ENCODE assay signal across 13 cellular contexts in the genomic region with DNA sequence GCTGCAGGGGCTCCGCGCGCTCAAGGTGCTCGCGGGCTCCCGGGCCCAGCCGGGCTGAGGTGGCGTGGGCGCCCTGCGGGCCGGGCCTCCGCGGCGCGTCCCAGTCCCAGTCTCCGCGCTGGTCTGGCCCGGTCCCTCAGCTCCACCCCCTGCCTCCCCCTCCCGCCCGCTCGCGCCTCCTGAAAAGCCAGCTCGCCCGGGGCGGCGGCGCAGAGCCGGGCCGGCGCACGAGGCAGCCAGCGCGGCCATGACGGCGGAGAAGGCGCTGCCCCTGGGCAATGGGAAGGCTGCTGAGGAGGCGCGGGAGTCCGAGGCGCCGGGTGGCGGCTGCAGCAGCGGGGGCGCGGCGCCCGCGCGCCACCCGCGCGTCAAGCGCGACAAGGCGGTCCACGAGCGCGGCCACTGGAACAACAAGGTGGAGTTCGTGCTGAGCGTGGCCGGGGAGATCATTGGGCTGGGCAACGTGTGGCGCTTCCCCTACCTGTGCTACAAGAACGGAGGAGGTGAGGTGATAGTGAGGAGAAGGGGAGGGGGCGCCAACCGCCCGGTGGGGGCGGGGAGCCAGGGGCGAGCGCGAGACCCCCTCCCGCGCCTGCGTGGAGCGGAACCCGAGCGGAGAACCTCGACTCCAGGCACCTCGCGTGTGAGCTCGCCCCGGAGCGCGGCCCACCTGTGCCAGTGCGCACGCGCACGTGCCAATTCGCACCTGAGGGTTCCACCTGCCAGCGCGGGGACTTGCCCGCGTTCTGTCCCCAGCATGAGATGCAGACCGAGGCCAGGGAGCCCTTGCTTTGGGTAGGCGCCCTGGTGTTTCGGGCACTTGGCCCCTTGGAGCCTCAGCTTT. TPM values are rescaled to one million over a fixed set of nuclear protein-coding genes. Genes with fewer than 3 reads are reported as not detected.
DNase-seq lines count a peak whose midpoint lies in the region; ATAC-seq and TF ChIP-seq lines count a peak whose summit lies in the region.
"Had no signal": no experiment of that assay in that cellular context is flagged by ENCODE, and none has a peak within 500 bp of the region (broad histone marks: within the 10 kb centered on the region; RNA-seq: fewer than 3 reads in every experiment).

A gene (plus strand): TSS at position 210 of the 844 bp plus-strand sequence. CDS start 38 bp downstream, at position 248.

- peaks cover 56% of the 10 kb centered on the region for H3K27me3 Mint-ChIP-seq in dendritic cell treated with granulocyte-macrophage colony-stimulating factor and Interleukin-4, amounts not matched to agents 40 ng/mL and 50 ng/mL, for 4 days

- peaks cover 7% of the 10 kb centered on the region for H3K4me1 Mint-ChIP-seq in dendritic cell treated with granulocyte-macrophage colony-stimulating factor and Interleukin-4, amounts not matched to agents 40 ng/mL and 50 ng/mL, for 4 days (ENCODE audit: low read depth)
- H3K4me1 Mint-ChIP-seq: memory B cell had no signal

- DNase-seq in LNCaP clone FGC (ENCODE audit: low read depth) (no peak), left lobe of liver (ENCODE audit: low spot score) (no peak)
- DNase-seq in activated T-cell treated with anti-CD3 and anti-CD28 coated beads, Interleukin-2, amount 50 U/mL, for 1 hour: no peak
- no peak for DNase-seq in stimulated activated naive CD4-positive, alpha-beta T cell treated with Interleukin-2 at 50 U/mL for 16 hours (lab: John Stamatoyannopoulos, UW)
- DNase-seq: GDM1; NCI-H1694 treated with DMSO at 0.1 percent for 48 hours; stimulated activated CD4-positive, alpha-beta T cell treated with anti-CD3 and anti-CD28 coated beads, Interleukin-4, amount 100 ng/mL, for 4 hours; SW 1271 had no signal

- H3K27ac ChIP-seq in temporal lobe (ENCODE audit: low read depth, low read length): no peak within 1 kb of the TSS

- H3K9me3 Mint-ChIP-seq in dendritic cell treated with granulocyte-macrophage colony-stimulating factor and Interleukin-4, amounts not matched to agents 40 ng/mL and 50 ng/mL, for 4 days: no peaks in the 10 kb centered on the region
- H3K9me3 Mint-ChIP-seq: activated T-helper 2 cell treated with anti-CD3 and anti-CD28 coated beads, Interferon-gamma antibody, Interleukin-2, Interleukin-4, amounts not matched to agents 10 μg/mL and 5 μg/mL and 100 μg/mL, durations not matched to agents 14 hours and 24 hours and 36 hours; memory B cell had no signal

- intact Hi-C loops in dendritic cell treated with granulocyte-macrophage colony-stimulating factor and Interleukin-4, amounts not matched to agents 40 ng/mL and 50 ng/mL, for 4 days (cut with micrococcal nuclease): no loop called here

- H3K36me3 Mint-ChIP-seq in dendritic cell treated with granulocyte-macrophage colony-stimulating factor and Interleukin-4, amounts not matched to agents 40 ng/mL and 50 ng/mL, for 4 days (ENCODE audit: low read depth): no peaks in the 10 kb centered on the region
- H3K36me3 Mint-ChIP-seq: memory B cell had no signal

- H3K27ac Mint-ChIP-seq in dendritic cell treated with granulocyte-macrophage colony-stimulating factor and Interleukin-4, amounts not matched to agents 40 ng/mL and 50 ng/mL, for 4 days: no peak within 1 kb of the TSS
- H3K27ac Mint-ChIP-seq: activated T-helper 2 cell treated with anti-CD3 and anti-CD28 coated beads, Interferon-gamma antibody, Interleukin-2, Interleukin-4, amounts not matched to agents 10 μg/mL and 5 μg/mL and 100 μg/mL, durations not matched to agents 14 hours and 24 hours and 36 hours; memory B cell had no signal

- peak; percentile 44 for ATAC-seq in left lobe of liver
- no peak for ATAC-seq in HG03175 (IDR thresholded peaks at IDR 0.05; ENCODE audit: unreplicated experiment)

- H3K4me3 Mint-ChIP-seq in dendritic cell treated with granulocyte-macrophage colony-stimulating factor and Interleukin-4, amounts not matched to agents 40 ng/mL and 50 ng/mL, for 4 days: peak within 1 kb of the TSS; percentile 6
- H3K4me3 Mint-ChIP-seq: memory B cell had no signal

- TF ChIP-seq CTCF in LNCaP clone FGC (IDR thresholded peaks at IDR 0.05; ENCODE audit: control insufficient read depth, extremely low read depth, insufficient read depth): no peak

- peak within 1 kb of the TSS; percentile 53 for H3K4me3 ChIP-seq in LNCaP clone FGC (ENCODE audit: low read depth, low read length)

RNA-seq across cellular contexts. Expression of the gene that starts here (rescaled TPM):
- total RNA-seq in left lobe of liver (0.13 TPM), temporal lobe (35.2 TPM)
- total RNA-seq: activated T-helper 2 cell treated with anti-CD3 and anti-CD28 coated beads, Interferon-gamma antibody, Interleukin-2, Interleukin-4, amounts not matched to agents 10 μg/mL and 5 μg/mL and 100 μg/mL, durations not matched to agents 14 hours and 24 hours and 36 hours had no signal

Comparison
In these comparisons a context has a peak if more than half of its experiments do, and no peak if none do; other contexts are left out.
1. RNA of the gene that starts here (total RNA-seq): 35.2 TPM in temporal lobe (single experiment); 0.13 TPM in left lobe of liver (single experiment); every median in the first group is over 10 times any median in the second.
2. Peak in ATAC-seq in left lobe of liver; RNA of the gene not detected or under 1 TPM.